ENCODE assay signal across 16 cellular contexts in the genomic region with DNA sequence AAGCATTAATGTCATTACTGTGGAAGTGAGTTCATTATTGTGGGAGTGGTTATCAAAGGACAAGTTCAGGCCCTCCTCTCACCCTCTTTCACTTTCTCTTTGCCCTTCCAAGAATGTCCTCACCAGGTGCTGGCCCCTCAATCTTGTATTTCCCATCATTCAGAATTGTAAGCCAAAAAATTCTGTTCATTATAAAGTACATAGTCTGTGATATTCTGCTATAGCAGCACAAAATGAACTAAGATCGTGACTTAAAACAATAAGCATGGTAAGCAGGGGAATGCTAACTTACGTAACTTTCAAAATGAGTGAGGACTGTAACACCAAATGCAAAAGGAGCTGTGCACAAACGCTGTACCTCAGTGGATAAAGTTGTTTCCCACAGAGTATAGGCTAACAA.
DNase-seq lines count a peak whose midpoint lies in the region; ATAC-seq, FAIRE-seq and TF ChIP-seq lines count a peak whose summit lies in the region.
"Had no signal": no experiment of that assay in that cellular context is flagged by ENCODE, and none has a peak within 500 bp of the region (broad histone marks: within the 10 kb centered on the region; RNA-seq: fewer than 3 reads in every experiment).

No MANE protein-coding gene starts in this region.

- H3K4me3 ChIP-seq in small intestine (ENCODE audit: low read depth in 1 of 2, low read length in 2 of 2): no peak overlapping the region
- H3K4me3 ChIP-seq: SJSA1, tibial artery had no signal

- no peaks in the 10 kb centered on the region for H3K36me3 ChIP-seq in small intestine (ENCODE audit: control insufficient read depth in 2 of 2, insufficient read depth in 2 of 2, low read length in 2 of 2)
- H3K36me3 ChIP-seq: esophagus squamous epithelium, SJSA1, tibial artery, WERI-Rb-1 had no signal

- H3K9me3 ChIP-seq in small intestine (ENCODE audit: control insufficient read depth, low read depth): no peaks in the 10 kb centered on the region
- H3K9me3 ChIP-seq: esophagus squamous epithelium, SJSA1, tibial artery had no signal

- FAIRE-seq in small intestine (lab: Jason Lieb, UNC): no peak
- FAIRE-seq in H54 (lab: Jason Lieb, UNC): no peak
- FAIRE-seq: D721Med had no signal

- peak; percentile 84 for DNase-seq in OCI-M1 (lab: John Stamatoyannopoulos, UW)
- DNase-seq in small intestine: peak; percentile 49
- no peak for DNase-seq in H54 (ENCODE audit: insufficient read length, low spot score)
- DNase-seq in NCI-H1436 treated with DMSO at 0.1 percent for 48 hours (lab: John Stamatoyannopoulos, UW): no peak
- DNase-seq: activated naive CD8-positive, alpha-beta T cell treated with anti-CD3 and anti-CD28 coated beads, Interleukin-2, amount 50 U/mL, for 24 hours; esophagus squamous epithelium; NCI-H526; nucleus accumbens; stimulated activated CD4-positive, alpha-beta T cell treated with anti-CD3 and anti-CD28 coated beads, Interleukin-12 subunit alpha, Interleukin-12 subunit beta, amount 100 ng/mL, for 4 hours; tibial artery; WERI-Rb-1 had no signal

- no peak overlapping the region for H3K27ac ChIP-seq in small intestine (ENCODE audit: low read depth in 1 of 2, low read length in 1 of 2)
- H3K27ac ChIP-seq: esophagus squamous epithelium, SJSA1, tibial artery, WERI-Rb-1 had no signal

- no peak for TF ChIP-seq POLR2A in H54 (IDR thresholded peaks at IDR 0.05; ENCODE audit: low read depth, low read length)

- WGBS in small intestine, 3 donors: 81 to 85% (median 85%) methylated on average over 3 of the region's 3 CpGs

- H3K27me3 ChIP-seq in small intestine (ENCODE audit: control insufficient read depth in 2 of 2, insufficient read depth in 2 of 2, low read length in 2 of 2): no peaks in the 10 kb centered on the region
- H3K27me3 ChIP-seq: esophagus squamous epithelium, SJSA1, tibial artery had no signal

- no peaks in the 10 kb centered on the region for H3K4me1 ChIP-seq in small intestine (ENCODE audit: control insufficient read depth in 2 of 2, insufficient read depth in 1 of 2, low read depth in 1 of 2, low read length in 1 of 2)
- H3K4me1 ChIP-seq: esophagus squamous epithelium, SJSA1 had no signal

- ATAC-seq in GM18873 (IDR thresholded peaks at IDR 0.05; ENCODE audit: low FRiP score, unreplicated experiment) (peak; percentile 46), HG03196 (IDR thresholded peaks at IDR 0.05; ENCODE audit: unreplicated experiment) (peak; percentile 59), HG03045 (IDR thresholded peaks at IDR 0.05; ENCODE audit: unreplicated experiment) (no peak)
- ATAC-seq: activated naive CD8-positive, alpha-beta T cell treated with anti-CD3 and anti-CD28 coated beads, Interleukin-2, amount 50 U/mL, for 24 hours had no signal

Comparison
In these comparisons a context has a peak if more than half of its experiments do, and no peak if none do; other contexts are left out.
1. DNase-seq: peak in OCI-M1 (single experiment) and small intestine (single experiment); none in H54 (single experiment) and NCI-H1436 treated with DMSO at 0.1 percent for 48 hours (single experiment).